Comparison of ENCODE assay signal across 28 cellular contexts in the genomic region with DNA sequence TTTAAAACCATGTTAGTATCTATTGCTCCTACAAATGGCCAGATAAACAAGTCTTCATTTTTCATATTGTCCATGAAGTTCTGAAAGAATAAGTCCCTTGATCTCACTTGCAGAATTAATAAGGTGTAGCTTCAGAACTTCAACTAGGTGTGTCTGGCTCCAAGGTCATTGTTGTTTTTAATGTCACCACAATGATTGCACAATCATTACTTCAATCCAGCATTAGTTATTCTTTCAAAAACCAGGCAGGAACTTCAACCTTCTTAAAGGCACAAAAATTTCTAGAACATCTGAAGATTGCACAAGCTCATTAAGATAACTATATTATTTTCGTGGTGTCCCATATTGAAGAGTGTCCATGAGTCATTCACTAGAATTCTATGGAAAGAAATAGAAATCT.
"Had no signal": no experiment of that assay in that cellular context is flagged by ENCODE, and none has a peak within 500 bp of the region (broad histone marks: within the 10 kb centered on the region; RNA-seq: fewer than 3 reads in every experiment).

No MANE protein-coding gene starts in this region.

- H3K9me3 ChIP-seq: adrenal gland, body of pancreas, esophagus muscularis mucosa, gastroesophageal sphincter had no signal

- DNase-seq: activated CD4-positive, alpha-beta T cell treated with anti-CD3 and anti-CD28 coated beads for 1 hour; activated CD4-positive, alpha-beta T cell treated with anti-CD3 and anti-CD28 coated beads for 4 hours; activated CD4-positive, alpha-beta T cell treated with anti-CD3 and anti-CD28 coated beads, Interleukin-2, amount 10 ng/mL, durations not matched to agents 7 days and 5 days; activated CD4-positive, alpha-beta T cell treated with anti-CD3 and anti-CD28 coated beads, Interleukin-2, amount 50 U/mL, for 4 hours; activated CD8-positive, alpha-beta memory T cell treated with anti-CD3 and anti-CD28 coated beads for 24 hours; activated CD8-positive, alpha-beta T cell treated with anti-CD3 and anti-CD28 coated beads for 36 hours; activated effector memory CD4-positive, alpha-beta T cell treated with Interleukin-2 at 50 U/mL for 16 hours; activated gamma-delta T cell treated with Interleukin-2 at 50 U/mL for 16 hours; activated naive CD4-positive, alpha-beta T cell treated with anti-CD3 and anti-CD28 coated beads, Interleukin-2, amount 50 U/mL, for 16 hours; activated naive CD4-positive, alpha-beta T cell treated with Interleukin-2 at 50 U/mL for 16 hours; activated T-cell treated with anti-CD3 and anti-CD28 coated beads, Interleukin-2, amount 50 U/mL, for 4 hours; adrenal gland; amygdala; aorta; body of pancreas; caudate nucleus; cortex of kidney; dermis blood vessel endothelial cell; effector CD4-positive, alpha-beta T cell; effector memory CD8-positive, alpha-beta T cell; erythroblast; foreskin melanocyte; T-helper 2 cell had no signal

- H3K4me3 Mint-ChIP-seq: activated CD4-positive, alpha-beta T cell treated with anti-CD3 and anti-CD28 coated beads, Interleukin-2, amount 10 ng/mL, durations not matched to agents 7 days and 5 days; activated CD8-positive, alpha-beta T cell treated with anti-CD3 and anti-CD28 coated beads for 36 hours; activated naive CD8-positive, alpha-beta T cell; activated T-cell treated with anti-CD3 and anti-CD28 coated beads, Interleukin-2, amount 50 U/mL, for 4 hours; activated T-helper 17 cell treated with anti-CD3 and anti-CD28 coated beads, Interleukin-2, amount 50 U/mL, for 72 hours; effector memory CD8-positive, alpha-beta T cell had no signal

- H3K27me3 ChIP-seq: adrenal gland, body of pancreas, esophagus muscularis mucosa, gastroesophageal sphincter had no signal

- H3K4me1 Mint-ChIP-seq: activated CD4-positive, alpha-beta T cell treated with anti-CD3 and anti-CD28 coated beads, Interleukin-2, amount 10 ng/mL, durations not matched to agents 7 days and 5 days; activated T-helper 17 cell treated with anti-CD3 and anti-CD28 coated beads, Interleukin-2, amount 50 U/mL, for 72 hours had no signal

- H3K36me3 Mint-ChIP-seq: activated naive CD8-positive, alpha-beta T cell had no signal

- H3K27me3 Mint-ChIP-seq: activated CD4-positive, alpha-beta T cell treated with anti-CD3 and anti-CD28 coated beads, Interleukin-2, amount 10 ng/mL, durations not matched to agents 7 days and 5 days; activated CD8-positive, alpha-beta T cell treated with anti-CD3 and anti-CD28 coated beads for 36 hours; activated naive CD8-positive, alpha-beta T cell; activated T-helper 17 cell treated with anti-CD3 and anti-CD28 coated beads, Interleukin-2, amount 50 U/mL, for 72 hours; effector memory CD8-positive, alpha-beta T cell had no signal

- H3K4me1 ChIP-seq: adrenal gland, body of pancreas, esophagus muscularis mucosa, gastroesophageal sphincter had no signal

- H3K36me3 ChIP-seq: adrenal gland, esophagus muscularis mucosa, gastroesophageal sphincter had no signal

- H3K27ac ChIP-seq: adrenal gland, body of pancreas, esophagus muscularis mucosa, gastroesophageal sphincter had no signal

- FAIRE-seq: colon had no signal

- ATAC-seq: activated CD8-positive, alpha-beta T cell treated with anti-CD3 and anti-CD28 coated beads for 36 hours; activated T-cell treated with anti-CD3 and anti-CD28 coated beads, Interleukin-2, amount 50 U/mL, for 4 hours; activated T-helper 17 cell treated with anti-CD3 and anti-CD28 coated beads, Interleukin-2, amount 50 U/mL, for 72 hours; body of pancreas; effector memory CD8-positive, alpha-beta T cell; gastroesophageal sphincter had no signal

- H3K4me3 ChIP-seq: adrenal gland, body of pancreas, esophagus muscularis mucosa, gastroesophageal sphincter had no signal

- H3K27ac Mint-ChIP-seq: activated CD4-positive, alpha-beta T cell treated with anti-CD3 and anti-CD28 coated beads, Interleukin-2, amount 10 ng/mL, durations not matched to agents 7 days and 5 days; activated CD8-positive, alpha-beta T cell treated with anti-CD3 and anti-CD28 coated beads for 36 hours; activated naive CD8-positive, alpha-beta T cell; activated T-helper 17 cell treated with anti-CD3 and anti-CD28 coated beads, Interleukin-2, amount 50 U/mL, for 72 hours; effector memory CD8-positive, alpha-beta T cell had no signal
